In the genomic region with DNA sequence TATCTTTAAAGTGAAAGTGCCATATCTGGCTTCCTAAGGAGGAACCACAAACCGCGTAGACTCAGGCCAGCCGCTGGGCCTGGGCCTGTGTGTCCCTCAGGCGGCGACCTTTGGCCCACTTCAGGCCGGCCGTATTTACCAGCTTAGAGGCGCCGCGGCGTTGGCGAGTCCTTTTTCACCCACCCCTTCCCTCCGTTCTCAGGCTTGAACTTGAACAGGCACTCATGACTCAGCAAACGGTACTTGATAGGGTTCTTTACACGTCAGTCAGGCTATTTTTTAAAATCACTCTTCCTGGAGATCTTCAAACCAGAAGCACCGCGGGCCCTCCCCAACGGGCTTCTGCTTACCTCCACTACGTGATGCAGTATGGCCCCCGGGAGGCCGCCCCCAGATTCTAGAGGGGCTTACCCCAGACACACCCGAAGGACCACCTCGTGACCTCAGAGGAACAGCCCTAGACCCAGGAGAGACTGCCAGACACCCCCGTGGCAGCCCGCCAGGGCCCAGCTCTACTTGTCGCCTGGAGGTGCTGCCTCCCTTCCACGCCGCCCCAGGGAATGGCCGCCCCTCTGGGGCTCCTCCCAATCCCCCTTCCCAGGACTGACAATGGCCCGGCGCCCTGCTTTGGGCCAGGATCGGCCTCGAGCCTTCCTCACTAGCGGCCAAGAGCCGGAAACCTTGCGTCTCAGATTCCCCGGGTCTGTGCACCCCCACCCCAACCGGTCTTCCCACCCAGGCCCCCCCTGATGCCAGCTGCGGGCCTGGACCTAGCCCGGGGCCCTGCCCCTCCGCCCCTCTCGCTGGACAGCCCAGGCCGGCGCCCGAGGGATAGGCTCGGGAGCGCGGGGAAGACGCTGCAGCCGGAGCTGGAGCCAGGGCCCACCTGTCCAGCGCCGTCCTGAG, we compare ENCODE assay signal across 1 cellular context.
A peak's percentile ranks its signal among the peaks of the same experiment; 100 is the strongest.
TF ChIP-seq lines count a peak whose summit lies in the region.

No MANE protein-coding gene starts in this region.

TF ChIP-seq in HepG2, 621 proteins besides CTCF, POLR2A, EP300 and RAD21 (continued from another document and continues in another):
- peak; percentile 23; the same call in 1 of the 2 replicates for TF ChIP-seq ZNF646 (CRISPR knock-in tag; IDR thresholded peaks at IDR 0.05)
- TF ChIP-seq, protein P1, sequence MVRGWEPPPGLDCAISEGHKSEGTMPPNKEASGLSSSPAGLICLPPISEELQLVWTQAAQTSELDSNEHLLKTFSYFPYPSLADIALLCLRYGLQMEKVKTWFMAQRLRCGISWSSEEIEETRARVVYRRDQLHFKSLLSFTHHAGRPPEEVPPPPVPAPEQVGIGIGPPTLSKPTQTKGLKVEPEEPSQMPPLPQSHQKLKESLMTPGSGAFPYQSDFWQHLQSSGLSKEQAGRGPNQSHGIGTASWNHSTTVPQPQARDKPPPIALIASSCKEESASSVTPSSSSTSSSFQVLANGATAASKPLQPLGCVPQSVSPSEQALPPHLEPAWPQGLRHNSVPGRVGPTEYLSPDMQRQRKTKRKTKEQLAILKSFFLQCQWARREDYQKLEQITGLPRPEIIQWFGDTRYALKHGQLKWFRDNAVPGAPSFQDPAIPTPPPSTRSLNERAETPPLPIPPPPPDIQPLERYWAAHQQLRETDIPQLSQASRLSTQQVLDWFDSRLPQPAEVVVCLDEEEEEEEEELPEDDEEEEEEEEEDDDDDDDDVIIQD (CRISPR knock-in tag; IDR thresholded peaks at IDR 0.05; ENCODE audit: low read depth) = 0 out of 2 replicates have a peak, but pooled peaks have one; percentile 10
- no peak for TF ChIP-seq ZNF34 (CRISPR knock-in tag; IDR thresholded peaks at IDR 0.05; ENCODE audit: borderline replicate concordance)
- no peak; the same call in 1 of the 2 replicates for TF ChIP-seq ELF1 (CRISPR knock-in tag; IDR thresholded peaks at IDR 0.05)
- TF ChIP-seq RFXANK (CRISPR knock-in tag; IDR thresholded peaks at IDR 0.05) = no peak
- peak; percentile 99 for TF ChIP-seq PPARG (CRISPR knock-in tag; conservative IDR thresholded peaks at IDR 0.05)
- peak; percentile 54 for TF ChIP-seq FOXA3 (CRISPR knock-in tag; IDR thresholded peaks at IDR 0.05)
- TF ChIP-seq ZBTB42 (CRISPR knock-in tag; IDR thresholded peaks at IDR 0.05) = no peak
- TF ChIP-seq ZNF839 (CRISPR knock-in tag; IDR thresholded peaks at IDR 0.05; ENCODE audit: borderline replicate concordance) = no peak
- TF ChIP-seq DRAP1 (CRISPR knock-in tag; IDR thresholded peaks at IDR 0.05) = no peak
- peak; percentile 53; the same call in 1 of the 2 replicates for TF ChIP-seq KDM4B (CRISPR knock-in tag; IDR thresholded peaks at IDR 0.05)
- TF ChIP-seq, protein P2, sequence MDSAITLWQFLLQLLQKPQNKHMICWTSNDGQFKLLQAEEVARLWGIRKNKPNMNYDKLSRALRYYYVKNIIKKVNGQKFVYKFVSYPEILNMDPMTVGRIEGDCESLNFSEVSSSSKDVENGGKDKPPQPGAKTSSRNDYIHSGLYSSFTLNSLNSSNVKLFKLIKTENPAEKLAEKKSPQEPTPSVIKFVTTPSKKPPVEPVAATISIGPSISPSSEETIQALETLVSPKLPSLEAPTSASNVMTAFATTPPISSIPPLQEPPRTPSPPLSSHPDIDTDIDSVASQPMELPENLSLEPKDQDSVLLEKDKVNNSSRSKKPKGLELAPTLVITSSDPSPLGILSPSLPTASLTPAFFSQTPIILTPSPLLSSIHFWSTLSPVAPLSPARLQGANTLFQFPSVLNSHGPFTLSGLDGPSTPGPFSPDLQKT (CRISPR knock-in tag; IDR thresholded peaks at IDR 0.05; ENCODE audit: borderline replicate concordance) = no peak
- TF ChIP-seq NKX3-1 (CRISPR knock-in tag; IDR thresholded peaks at IDR 0.05) = no peak
- no peak for TF ChIP-seq ZNF33B (CRISPR knock-in tag; IDR thresholded peaks at IDR 0.05)
- peak; percentile 77 to 79; a peak in 3 of 4 replicates for TF ChIP-seq NR2F1 (CRISPR knock-in tag; IDR thresholded peaks at IDR 0.05)
- TF ChIP-seq ZBTB38 (CRISPR knock-in tag; IDR thresholded peaks at IDR 0.05) = peak; percentile 44; the same call in 1 of the 2 replicates
- TF ChIP-seq ZNF83 (CRISPR knock-in tag; IDR thresholded peaks at IDR 0.05; ENCODE audit: borderline replicate concordance) = no peak
- peak; percentile 43; the same call in 1 of the 2 replicates for TF ChIP-seq ARID4A (CRISPR knock-in tag; IDR thresholded peaks at IDR 0.05; ENCODE audit: borderline replicate concordance)
- TF ChIP-seq PATZ1 (CRISPR knock-in tag; IDR thresholded peaks at IDR 0.05) = peak; percentile 72
- no peak for TF ChIP-seq ZNF879 (CRISPR knock-in tag; IDR thresholded peaks at IDR 0.05)
- TF ChIP-seq PHF20 (CRISPR knock-in tag; IDR thresholded peaks at IDR 0.05) = peak; percentile 61
- peak; percentile 80 for TF ChIP-seq ZNF331 (CRISPR knock-in tag; IDR thresholded peaks at IDR 0.05)
- TF ChIP-seq ZSCAN25 (CRISPR knock-in tag; IDR thresholded peaks at IDR 0.05) = peak; percentile 54; the same call in 1 of the 2 replicates
- TF ChIP-seq ARID5B (CRISPR knock-in tag; IDR thresholded peaks at IDR 0.05) = peak; percentile 73
- TF ChIP-seq, protein P3, sequence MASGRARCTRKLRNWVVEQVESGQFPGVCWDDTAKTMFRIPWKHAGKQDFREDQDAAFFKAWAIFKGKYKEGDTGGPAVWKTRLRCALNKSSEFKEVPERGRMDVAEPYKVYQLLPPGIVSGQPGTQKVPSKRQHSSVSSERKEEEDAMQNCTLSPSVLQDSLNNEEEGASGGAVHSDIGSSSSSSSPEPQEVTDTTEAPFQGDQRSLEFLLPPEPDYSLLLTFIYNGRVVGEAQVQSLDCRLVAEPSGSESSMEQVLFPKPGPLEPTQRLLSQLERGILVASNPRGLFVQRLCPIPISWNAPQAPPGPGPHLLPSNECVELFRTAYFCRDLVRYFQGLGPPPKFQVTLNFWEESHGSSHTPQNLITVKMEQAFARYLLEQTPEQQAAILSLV (CRISPR knock-in tag; IDR thresholded peaks at IDR 0.05; ENCODE audit: borderline replicate concordance) = no peak
- no peak for TF ChIP-seq ATF1 (CRISPR knock-in tag; IDR thresholded peaks at IDR 0.05)
- TF ChIP-seq MED1 (CRISPR knock-in tag; IDR thresholded peaks at IDR 0.05) = peak; percentile 65
- TF ChIP-seq YEATS2 (CRISPR knock-in tag; IDR thresholded peaks at IDR 0.05; ENCODE audit: borderline replicate concordance) = 0 out of 2 replicates have a peak, but pooled peaks have one; percentile 42
- TF ChIP-seq DMAP1 (CRISPR knock-in tag; IDR thresholded peaks at IDR 0.05) = peak; percentile 47; the same call in 1 of the 2 replicates
- TF ChIP-seq FOXO1 (CRISPR knock-in tag; IDR thresholded peaks at IDR 0.05) = peak; percentile 71
- TF ChIP-seq PHF21A (CRISPR knock-in tag; IDR thresholded peaks at IDR 0.05) = peak; percentile 80
- TF ChIP-seq POLR2AphosphoS5 (IDR thresholded peaks at IDR 0.05; ENCODE audit: low read depth, low read length) = peak; percentile 44; the same call in 1 of the 2 replicates
